Comparison of ENCODE assay signal across 29 cellular contexts in genomic region chr2:174551697-174552096, GRCh38. TPM values are rescaled to one million over a fixed set of nuclear protein-coding genes. Genes with fewer than 3 reads are reported as not detected.
DNase-seq lines count a peak whose midpoint lies in the region; ATAC-seq and TF ChIP-seq lines count a peak whose summit lies in the region.
"Had no signal": no experiment of that assay in that cellular context is flagged by ENCODE, and none has a peak within 500 bp of the region (broad histone marks: within the 10 kb centered on the region; RNA-seq: fewer than 3 reads in every experiment).

No MANE protein-coding gene starts in this region.

- peak overlapping the region; percentile 46 for H3K27ac Mint-ChIP-seq in activated T-cell treated with anti-CD3 and anti-CD28 coated beads, Interleukin-2, amount 50 U/mL, for 24 hours
- H3K27ac Mint-ChIP-seq in activated CD8-positive, alpha-beta T cell treated with anti-CD3 and anti-CD28 coated beads, Interleukin-2, amount 10 ng/mL, durations not matched to agents 7 days and 5 days, result peak overlapping the region; percentile 45
- peak overlapping the region; percentile 49 to 91 (median 82) for H3K27ac Mint-ChIP-seq in naive thymus-derived CD8-positive, alpha-beta T cell

- TF ChIP-seq CTCF in tibial artery (IDR thresholded peaks at IDR 0.05), result no peak

- intact Hi-C loops in tibial artery (cut with DNase I; ENCODE audit: low total_unique reads), result no loop called here

- H3K9me3 ChIP-seq in tibial artery, result no peaks in the 10 kb centered on the region
- H3K9me3 ChIP-seq: BLaER1, ovary, testis, uterus had no signal

- no peaks in the 10 kb centered on the region for H3K27me3 Mint-ChIP-seq in activated T-cell treated with anti-CD3 and anti-CD28 coated beads, Interleukin-2, amount 50 U/mL, for 24 hours
- H3K27me3 Mint-ChIP-seq in activated CD8-positive, alpha-beta T cell treated with anti-CD3 and anti-CD28 coated beads, Interleukin-2, amount 10 ng/mL, durations not matched to agents 7 days and 5 days (ENCODE audit: low read depth), result no peaks in the 10 kb centered on the region
- no peaks in the 10 kb centered on the region for H3K27me3 Mint-ChIP-seq in naive thymus-derived CD8-positive, alpha-beta T cell

- H3K36me3 ChIP-seq in tibial artery, result peaks cover 0 to 6% (median 0%) of the 10 kb centered on the region in 3 donors
- H3K36me3 ChIP-seq: BLaER1, heart right ventricle, ovary, uterus had no signal

- no peak for DNase-seq in activated T-cell treated with anti-CD3 and anti-CD28 coated beads, Interleukin-2, amount 50 U/mL, for 24 hours
- DNase-seq in activated T-cell treated with anti-CD3 and anti-CD28 coated beads, Interleukin-2, amount 50 U/mL, for 48 hours, result no peak
- DNase-seq in GM19238 (ENCODE audit: insufficient read length, low spot score), result peak; percentile 17
- no peak for DNase-seq in activated CD8-positive, alpha-beta T cell treated with anti-CD3 and anti-CD28 coated beads, Interleukin-2, amount 10 ng/mL, durations not matched to agents 7 days and 5 days
- DNase-seq in naive thymus-derived CD8-positive, alpha-beta T cell, result no peak
- DNase-seq in hypothalamus (lab: John Stamatoyannopoulos, UW), result no peak
- DNase-seq in tibial artery, result no peak
- DNase-seq: activated CD4-positive, CD25-positive, alpha-beta regulatory T cell; amniotic stem cell; effector CD4-positive, alpha-beta T cell; foreskin keratinocyte; heart right ventricle; left cardiac atrium; mesendoderm; NCI-H1092; NCI-H2081; NCI-H345; NCI-H748 treated with DMSO at 0.1 percent for 48 hours; ovary; retina; RPMI8226; small intestine; stimulated activated CD4-positive, alpha-beta T cell treated with anti-CD3 and anti-CD28 coated beads, Interleukin-2, amount 100 ng/mL, for 24 hours; T1000; testis; uterus had no signal

- CTCF ChIA-PET in activated CD8-positive, alpha-beta T cell treated with anti-CD3 and anti-CD28 coated beads, Interleukin-2, amount 10 ng/mL, durations not matched to agents 7 days and 5 days (lab: Charles Lee), result interaction anchor here (1.3 to 2.9 kb wide), 2 partner anchors 89 to 136 kb away, joined by 3 to 19 read pairs; no protein-coding TSS in a partner anchor

- no peak overlapping the region for H3K27ac ChIP-seq in tibial artery
- H3K27ac ChIP-seq: BLaER1, foreskin keratinocyte, heart right ventricle, ovary, testis, uterus had no signal

- H3K36me3 Mint-ChIP-seq in activated T-cell treated with anti-CD3 and anti-CD28 coated beads, Interleukin-2, amount 50 U/mL, for 24 hours (ENCODE audit: low read depth), result peaks cover 23% of the 10 kb centered on the region
- peaks cover 27% of the 10 kb centered on the region for H3K36me3 Mint-ChIP-seq in activated CD8-positive, alpha-beta T cell treated with anti-CD3 and anti-CD28 coated beads, Interleukin-2, amount 10 ng/mL, durations not matched to agents 7 days and 5 days (ENCODE audit: low read depth)
- peaks cover 0 to 10% (median 4%) of the 10 kb centered on the region in 3 donors for H3K36me3 Mint-ChIP-seq in naive thymus-derived CD8-positive, alpha-beta T cell

- POLR2A ChIA-PET in activated CD8-positive, alpha-beta T cell treated with anti-CD3 and anti-CD28 coated beads, Interleukin-2, amount 10 ng/mL, durations not matched to agents 7 days and 5 days (lab: Charles Lee), result interaction anchor here (1.2 kb wide), 1 partner anchor 58 kb away, joined by 4 read pairs; no protein-coding TSS in a partner anchor
- POLR2A ChIA-PET in naive thymus-derived CD8-positive, alpha-beta T cell (lab: Charles Lee), result interaction anchor here (0.6 to 1.3 kb wide), 4 partner anchors 9 to 66 kb away, joined by 3 to 6 read pairs (median 3); partner anchors contain the start of gene WIPF1

- no peaks in the 10 kb centered on the region for H3K27me3 ChIP-seq in tibial artery
- H3K27me3 ChIP-seq: BLaER1, foreskin keratinocyte, heart right ventricle, ovary, testis, uterus had no signal

- ATAC-seq in activated CD8-positive, alpha-beta T cell treated with anti-CD3 and anti-CD28 coated beads, Interleukin-2, amount 10 ng/mL, durations not matched to agents 7 days and 5 days, result no peak
- ATAC-seq in naive thymus-derived CD8-positive, alpha-beta T cell, result peak in 1 of 2 donors; percentile 41
- ATAC-seq in GM18520 (IDR thresholded peaks at IDR 0.05; ENCODE audit: unreplicated experiment), result no peak
- ATAC-seq: foreskin keratinocyte, HCT116, heart right ventricle, left cardiac atrium had no signal

- H3K4me1 ChIP-seq in tibial artery, result no peaks in the 10 kb centered on the region
- H3K4me1 ChIP-seq: BLaER1, foreskin keratinocyte, testis, uterus had no signal

- H3K9me3 Mint-ChIP-seq in activated T-cell treated with anti-CD3 and anti-CD28 coated beads, Interleukin-2, amount 50 U/mL, for 24 hours, result peaks cover 4% of the 10 kb centered on the region
- no peaks in the 10 kb centered on the region for H3K9me3 Mint-ChIP-seq in activated CD8-positive, alpha-beta T cell treated with anti-CD3 and anti-CD28 coated beads, Interleukin-2, amount 10 ng/mL, durations not matched to agents 7 days and 5 days (ENCODE audit: insufficient read depth)
- no peaks in the 10 kb centered on the region for H3K9me3 Mint-ChIP-seq in naive thymus-derived CD8-positive, alpha-beta T cell

- peaks cover 40% of the 10 kb centered on the region for H3K4me1 Mint-ChIP-seq in activated T-cell treated with anti-CD3 and anti-CD28 coated beads, Interleukin-2, amount 50 U/mL, for 24 hours (ENCODE audit: low read depth)
- peaks cover 40% of the 10 kb centered on the region for H3K4me1 Mint-ChIP-seq in activated CD8-positive, alpha-beta T cell treated with anti-CD3 and anti-CD28 coated beads, Interleukin-2, amount 10 ng/mL, durations not matched to agents 7 days and 5 days (ENCODE audit: low read depth)
- H3K4me1 Mint-ChIP-seq in naive thymus-derived CD8-positive, alpha-beta T cell, result peaks cover 17 to 63% (median 46%) of the 10 kb centered on the region in 4 donors

- H3K4me3 ChIP-seq in tibial artery, result no peak overlapping the region
- H3K4me3 ChIP-seq: BLaER1, heart right ventricle, ovary, testis, uterus had no signal

- no peak overlapping the region for H3K4me3 Mint-ChIP-seq in activated T-cell treated with anti-CD3 and anti-CD28 coated beads, Interleukin-2, amount 50 U/mL, for 24 hours
- H3K4me3 Mint-ChIP-seq in activated CD8-positive, alpha-beta T cell treated with anti-CD3 and anti-CD28 coated beads, Interleukin-2, amount 10 ng/mL, durations not matched to agents 7 days and 5 days, result no peak overlapping the region
- H3K4me3 Mint-ChIP-seq in naive thymus-derived CD8-positive, alpha-beta T cell, result peak overlapping the region in 3 of 10 donors; percentile 2 to 36 (median 28)

RNA-seq across cellular contexts. Expression of gene WIPF1, which starts 45.9 kb away (rescaled TPM):
- 100 to 1,000 TPM; 357 to 390 TPM for total RNA-seq in activated CD8-positive, alpha-beta T cell treated with anti-CD3 and anti-CD28 coated beads, Interleukin-2, amount 10 ng/mL, durations not matched to agents 7 days and 5 days
- 100 to 1,000 TPM; 408 to 419 TPM for total RNA-seq in naive thymus-derived CD8-positive, alpha-beta T cell
- 100 to 1,000 TPM in 2 of 3 donors, 10 to 100 TPM in 1; 97.5 to 116 (median 103) TPM for polyA plus RNA-seq in naive thymus-derived CD8-positive, alpha-beta T cell
